In the genomic region with DNA sequence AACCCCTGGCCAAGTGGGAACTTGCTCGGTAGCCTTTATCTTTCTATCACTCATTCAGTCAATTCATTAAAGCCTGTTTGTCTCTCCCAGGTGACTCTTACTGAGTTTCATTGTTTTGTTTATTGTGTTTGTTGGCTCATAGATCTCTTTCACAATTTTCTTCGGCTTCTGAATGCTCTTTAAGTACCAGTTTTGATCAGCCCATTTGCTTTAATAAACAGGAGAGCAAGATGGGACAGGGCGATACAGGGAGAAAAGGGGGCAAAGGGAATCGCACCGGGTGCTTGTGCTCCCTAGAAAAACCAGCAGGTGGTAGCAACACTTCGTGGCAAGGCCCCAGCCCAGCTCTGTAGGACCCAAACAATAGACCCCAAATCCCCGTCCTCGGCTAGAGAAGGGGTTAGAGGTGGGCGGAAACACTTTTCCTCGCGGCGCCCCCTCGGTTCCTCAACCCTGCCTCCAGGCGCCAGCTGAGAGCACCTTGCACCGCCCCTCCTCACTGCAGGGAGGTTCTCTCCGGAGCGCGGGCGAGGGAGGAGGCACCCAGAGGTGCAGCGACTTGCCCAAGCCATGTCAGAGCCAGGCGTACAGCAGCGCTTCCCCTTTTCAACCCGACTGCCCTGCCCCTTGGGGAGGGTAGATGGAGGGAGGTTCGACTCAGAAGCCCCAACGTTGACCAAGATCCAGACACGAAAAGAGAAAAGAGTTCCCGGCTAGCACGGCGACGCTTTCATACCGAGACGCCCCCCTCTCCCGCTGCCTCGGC, we compare ENCODE assay signal across 9 cellular contexts. TPM values are rescaled to one million over a fixed set of nuclear protein-coding genes. Genes with fewer than 3 reads are reported as not detected.
A peak's percentile ranks its signal among the peaks of the same experiment; 100 is the strongest.
DNase-seq lines count a peak whose midpoint lies in the region; ATAC-seq, FAIRE-seq and TF ChIP-seq lines count a peak whose summit lies in the region.
"Had no signal": no experiment of that assay in that cellular context is flagged by ENCODE, and none has a peak within 500 bp of the region (broad histone marks: within the 10 kb centered on the region; RNA-seq: fewer than 3 reads in every experiment).

No MANE protein-coding gene starts in this region.

- H2BK12ac ChIP-seq in H1 (ENCODE audit: low read depth, low read length) (0 out of 2 replicates have a peak overlapping the region, but pooled peaks have one; percentile 39), mesenchymal stem cell (ENCODE audit: low read length in 2 of 2) (no peak overlapping the region)

- H3K4me2 ChIP-seq in H1 (ENCODE audit: insufficient read depth in 1 of 2, low read depth in 2 of 2, low read length in 2 of 2), result peak overlapping the region; percentile 86 to 88
- peak overlapping the region; percentile 95 for H3K4me2 ChIP-seq in mesenchymal stem cell (ENCODE audit: low read length, poor library complexity, severe bottlenecking)

- peak; percentile 77 to 87 for TF ChIP-seq RAD21 in H1 (IDR thresholded peaks at IDR 0.05 in 1 of 2, conservative IDR thresholded peaks at IDR 0.05 in 1 of 2; ENCODE audit: low read depth in 2 of 2, low read length in 2 of 2)

- POLR2A ChIA-PET in activated CD8-positive, alpha-beta T cell treated with anti-CD3 and anti-CD28 coated beads for 36 hours (lab: Charles Lee), result interaction anchor here (0.5 to 0.9 kb wide), 4 partner anchors 43 to 658 kb away, joined by 3 read pairs; no protein-coding TSS in a partner anchor
- POLR2A ChIA-PET in H1 (lab: Charles Lee; ENCODE audit: partially characterized antibody), result interaction anchor here (0.7 to 1.8 kb wide), 3 partner anchors 10 to 534 kb away, joined by 3 to 4 read pairs (median 4); no protein-coding TSS in a partner anchor

- no peak overlapping the region for H2BK120ac ChIP-seq in H1 (replicated peaks; ENCODE audit: low read depth, low read length)
- H2BK120ac ChIP-seq in mesenchymal stem cell (ENCODE audit: low read depth, low read length), result no peak overlapping the region

- H3K9me3 ChIP-seq in H1 (ENCODE audit: insufficient read depth in 2 of 2, low read depth in 1 of 2, low read length in 1 of 2) (no peaks in the 10 kb centered on the region), mesenchymal stem cell (ENCODE audit: control insufficient read depth, low read length) (no peaks in the 10 kb centered on the region)

- H2AFZ ChIP-seq in H1 (ENCODE audit: low read length) (peak overlapping the region; percentile 65; the same call in 1 of the 2 replicates), mesenchymal stem cell (ENCODE audit: low read depth, low read length) (peak overlapping the region; percentile 79)

- WGBS in H1 (ENCODE audit: extremely low coverage in 1 of 2, insufficient coverage in 1 of 2, insufficient read length in 1 of 2, insufficient replicate concordance in 2 of 2, low coverage in 1 of 2, low lambda C conversion rate in 2 of 2, missing lambda C conversion rate in 1 of 2), 2 experiments, result 5% methylated on average over 22 of the region's 34 CpGs; no CpG with 5 or more reads in 1 of the 2 experiments
- under 1% methylated on average over 33 of the region's 34 CpGs for WGBS in mesenchymal stem cell

- ATAC-seq in GM18520 (IDR thresholded peaks at IDR 0.05; ENCODE audit: unreplicated experiment) (peak; percentile 78), HG03066 (IDR thresholded peaks at IDR 0.05; ENCODE audit: low read depth, unreplicated experiment) (peak; percentile 77)
- peak; percentile 81 for ATAC-seq in activated CD8-positive, alpha-beta T cell treated with anti-CD3 and anti-CD28 coated beads for 36 hours

- H2BK5ac ChIP-seq in H1 (ENCODE audit: low read depth, low read length), result peak overlapping the region; percentile 71; the same call in 1 of the 2 replicates
- no peak overlapping the region for H2BK5ac ChIP-seq in mesenchymal stem cell (ENCODE audit: low read depth, low read length, poor library complexity, severe bottlenecking)

- H3K14ac ChIP-seq in H1 (ENCODE audit: insufficient read length), result no peak overlapping the region
- H3K14ac ChIP-seq in mesenchymal stem cell (ENCODE audit: low read length in 2 of 2), result peak overlapping the region in 1 of 2 experiments; percentile 71

- TF ChIP-seq POLR2A in H1 (IDR thresholded peaks at IDR 0.05; ENCODE audit: control extremely low read depth in 1 of 2, low read depth in 2 of 2, low read length in 2 of 2), result no peak

- no peaks in the 10 kb centered on the region for H3K36me3 Mint-ChIP-seq in activated CD8-positive, alpha-beta T cell treated with anti-CD3 and anti-CD28 coated beads for 36 hours (ENCODE audit: low read depth)

- no peak overlapping the region for H4K5ac ChIP-seq in H1 (ENCODE audit: insufficient read length, low read depth, low read length)

- DNase-seq in AG08395 (ENCODE audit: low spot score), result peak; percentile 73
- peak; percentile 74 for DNase-seq in NCI-H748 (lab: John Stamatoyannopoulos, UW; ENCODE audit: unreplicated experiment)
- DNase-seq in activated CD8-positive, alpha-beta T cell treated with anti-CD3 and anti-CD28 coated beads for 36 hours, result peak; percentile 77
- DNase-seq in H1 (ENCODE audit: low read depth in 1 of 2, low spot score in 2 of 2), result peak; percentile 49 to 72
- peak; percentile 62 for DNase-seq in mesenchymal stem cell
- peak; percentile 20 to 38 for DNase-seq in stimulated activated CD8-positive, alpha-beta memory T cell treated with anti-CD3 and anti-CD28 coated beads, Interleukin-15, amount 100 ng/mL, for 4 hours (ENCODE audit: low read depth in 2 of 2)

- CTCF ChIA-PET in activated CD8-positive, alpha-beta T cell treated with anti-CD3 and anti-CD28 coated beads for 36 hours (lab: Charles Lee), result interaction anchor here (0.8 to 3.2 kb wide), 18 partner anchors 9 to 550 kb away, joined by 3 to 33 read pairs (median 4); no protein-coding TSS in a partner anchor
- CTCF ChIA-PET in H1 (lab: Charles Lee; ENCODE audit: partially characterized antibody), result interaction anchor here (0.7 to 3.1 kb wide), 14 partner anchors 12 to 608 kb away, joined by 3 to 107 read pairs (median 4); no protein-coding TSS in a partner anchor

- H2BK15ac ChIP-seq in H1 (ENCODE audit: low read length) (peak overlapping the region; percentile 61; the same call in 1 of the 2 replicates), mesenchymal stem cell (ENCODE audit: low read depth, poor library complexity, severe bottlenecking) (no peak overlapping the region)

- peaks cover 0 to 3% of the 10 kb centered on the region in 2 experiments for H4K20me1 ChIP-seq in H1 (replicated peaks in 1 of 2; ENCODE audit: control insufficient read depth in 1 of 2, insufficient read depth in 2 of 2, low read length in 2 of 2)

- no peak overlapping the region for H2BK20ac ChIP-seq in H1 (ENCODE audit: low read length)

- TF ChIP-seq EP300 in H1 (IDR thresholded peaks at IDR 0.05; ENCODE audit: borderline replicate concordance in 1 of 2, low read depth in 2 of 2, low read length in 2 of 2), result no peak

- H4K8ac ChIP-seq in H1 (ENCODE audit: extremely low read depth, insufficient read depth, low read length) (no peak overlapping the region), mesenchymal stem cell (ENCODE audit: low read length) (peak overlapping the region; percentile 10)

- peak overlapping the region; percentile 82 for H3K27ac Mint-ChIP-seq in activated CD8-positive, alpha-beta T cell treated with anti-CD3 and anti-CD28 coated beads for 36 hours

- H3K18ac ChIP-seq in H1 (ENCODE audit: extremely low read depth, low read length) (peak overlapping the region; percentile 44), mesenchymal stem cell (ENCODE audit: low read depth in 1 of 2, low read length in 2 of 2) (peak overlapping the region in 1 of 2 experiments; percentile 28)

- H3K27me3 ChIP-seq in H1 (replicated peaks in 1 of 4; ENCODE audit: control insufficient read depth in 3 of 4, extremely low read depth in 1 of 4, insufficient read depth in 3 of 4, low read length in 3 of 4), result peaks cover 0 to 12% (median 6%) of the 10 kb centered on the region in 4 experiments; a peak in 4 of 7 replicates
- peaks cover 16 to 36% of the 10 kb centered on the region in 2 experiments for H3K27me3 ChIP-seq in mesenchymal stem cell (ENCODE audit: control insufficient read depth in 1 of 2, insufficient read depth in 1 of 2, low read length in 2 of 2)

- H3K36me3 ChIP-seq in H1 (ENCODE audit: control insufficient read depth in 2 of 4, insufficient read depth in 4 of 4, low read length in 3 of 4) (no peaks in the 10 kb centered on the region), mesenchymal stem cell (ENCODE audit: control insufficient read depth in 1 of 2, insufficient read depth in 2 of 2, low read depth in 1 of 2, low read length in 2 of 2) (no peaks in the 10 kb centered on the region)

- peak overlapping the region; percentile 95 for H3K4me3 Mint-ChIP-seq in activated CD8-positive, alpha-beta T cell treated with anti-CD3 and anti-CD28 coated beads for 36 hours

- H3K4me1 Mint-ChIP-seq in activated CD8-positive, alpha-beta T cell treated with anti-CD3 and anti-CD28 coated beads for 36 hours (ENCODE audit: low read depth), result peaks cover 6% of the 10 kb centered on the region

- H3K4me3 ChIP-seq in H1 (ENCODE audit: extremely low read depth in 1 of 4, insufficient read depth in 2 of 4, low read depth in 3 of 4, low read length in 4 of 4) (peak overlapping the region; percentile 83 to 97 (median 92)), mesenchymal stem cell (ENCODE audit: insufficient read depth in 1 of 2, low read depth in 1 of 2, low read length in 2 of 2) (peak overlapping the region; percentile 54 to 91)

- H3K27ac ChIP-seq in H1 (ENCODE audit: low read depth, low read length) (no peak overlapping the region), mesenchymal stem cell (ENCODE audit: low read length, poor library complexity, severe bottlenecking) (no peak overlapping the region)

- H3K9ac ChIP-seq in H1 (replicated peaks in 1 of 4; ENCODE audit: extremely low read depth in 1 of 4, low read depth in 3 of 4, low read length in 3 of 4), result peak overlapping the region in 3 of 4 experiments; percentile 13 to 49 (median 28); a peak in 5 of 7 replicates
- peak overlapping the region; percentile 81 for H3K9ac ChIP-seq in mesenchymal stem cell (ENCODE audit: low read length)

- H3K79me2 ChIP-seq in H1 (ENCODE audit: control insufficient read depth in 1 of 2, insufficient read depth in 2 of 2, low read length in 2 of 2), result no peaks in the 10 kb centered on the region

- H3K27me3 Mint-ChIP-seq in activated CD8-positive, alpha-beta T cell treated with anti-CD3 and anti-CD28 coated beads for 36 hours, result no peaks in the 10 kb centered on the region

- peaks cover 10% of the 10 kb centered on the region; the same call in 1 of the 2 replicates for H3K23me2 ChIP-seq in H1 (ENCODE audit: low read depth, low read length)

- H3K4ac ChIP-seq in H1 (replicated peaks; ENCODE audit: insufficient read length, low read depth, low read length) (no peak overlapping the region), mesenchymal stem cell (ENCODE audit: low read depth in 1 of 2, low read length in 2 of 2) (no peak overlapping the region)

- intact Hi-C loops in activated CD8-positive, alpha-beta T cell treated with anti-CD3 and anti-CD28 coated beads for 36 hours (cut with micrococcal nuclease), result no loop called here

- H3K4me1 ChIP-seq in H1 (replicated peaks in 1 of 4; ENCODE audit: control insufficient read depth in 3 of 4, insufficient read depth in 4 of 4, low read length in 3 of 4) (peaks cover 0 to 12% (median 4%) of the 10 kb centered on the region in 4 experiments; a peak in 4 of 7 replicates), mesenchymal stem cell (ENCODE audit: control insufficient read depth, insufficient read depth, low read depth, low read length) (peaks cover 11% of the 10 kb centered on the region)

- H3K79me1 ChIP-seq in H1 (ENCODE audit: low read depth, low read length), result no peaks in the 10 kb centered on the region
- no peaks in the 10 kb centered on the region for H3K79me1 ChIP-seq in mesenchymal stem cell (replicated peaks; ENCODE audit: low read length, poor library complexity, severe bottlenecking)

- no peak for FAIRE-seq in H1 (lab: Jason Lieb, UNC)

- no peak overlapping the region for H3K56ac ChIP-seq in H1 (replicated peaks; ENCODE audit: insufficient read length, low read depth, low read length)

- H3K23ac ChIP-seq in H1 (ENCODE audit: insufficient read length) (no peak overlapping the region), mesenchymal stem cell (ENCODE audit: low read length in 2 of 2) (peak overlapping the region in 1 of 2 experiments; percentile 14)

- H3K9me3 Mint-ChIP-seq in activated CD8-positive, alpha-beta T cell treated with anti-CD3 and anti-CD28 coated beads for 36 hours, result no peaks in the 10 kb centered on the region

- H2AK5ac ChIP-seq in H1 (ENCODE audit: low read depth, low read length) (no peak overlapping the region), mesenchymal stem cell (ENCODE audit: low read length, severe bottlenecking) (no peak overlapping the region)

- peak; percentile 92 for TF ChIP-seq CTCF in activated CD8-positive, alpha-beta T cell treated with anti-CD3 and anti-CD28 coated beads for 36 hours (IDR thresholded peaks at IDR 0.05)
- peak; percentile 68 to 84 (median 79) for TF ChIP-seq CTCF in H1 (IDR thresholded peaks at IDR 0.05; ENCODE audit: control extremely low read depth in 1 of 3, insufficient read depth in 1 of 3, low read depth in 1 of 3, low read length in 3 of 3)

- H4K91ac ChIP-seq in H1 (replicated peaks; ENCODE audit: insufficient read length, low read length) (peak overlapping the region; percentile 9), mesenchymal stem cell (ENCODE audit: low read length) (no peak overlapping the region)

RNA-seq across cellular contexts. Expression of a gene that starts 1.0 kb away (rescaled TPM):
- total RNA-seq in activated CD8-positive, alpha-beta T cell treated with anti-CD3 and anti-CD28 coated beads for 36 hours, result 1 to 10 TPM; 3.5 to 5.5 TPM
- total RNA-seq in H1 (2021; fragmentation: NEBNext Ultra II Directional; extraction: Animal tissue kit (Norgen Biotek cat#: 25700)), result 19.7 TPM in 2 replicates
- 19.7 and 27.3 TPM in 2 replicates for polyA plus RNA-seq in H1 (2011; rRNA removed)
- 19.9 TPM for polyA plus RNA-seq in H1 (2011; cell fraction: cytosol; rRNA removed)
- 78.8 TPM for polyA plus RNA-seq in H1 (2011; cell fraction: nucleus; rRNA removed)
- polyA plus RNA-seq in H1 (2012, experiment 1 of 2), result 9.1 to 24.6 TPM (median 19.3 TPM) in 4 replicates
- polyA plus RNA-seq in H1 (2012, experiment 2 of 2), result 11.1 TPM
- 12.7 TPM for polyA plus RNA-seq in H1 (2013, experiment 1 of 2)
- 13.6 TPM for polyA plus RNA-seq in H1 (2013, experiment 2 of 2)
- 10.9 and 16.7 TPM in 2 replicates for polyA minus RNA-seq in H1 (2011; rRNA and poly(A)+ RNA removed)
- polyA minus RNA-seq in H1 (2011; cell fraction: cytosol; rRNA and poly(A)+ RNA removed), result 16.1 TPM
- 17.5 TPM for polyA minus RNA-seq in H1 (2011; cell fraction: nucleus; rRNA and poly(A)+ RNA removed)
- polyA plus RNA-seq in mesenchymal stem cell (2013, experiment 1 of 2), result 0.33 TPM
- 0.67 TPM for polyA plus RNA-seq in mesenchymal stem cell (2013, experiment 2 of 2)

RNA-seq across cellular contexts. Expression of a gene that starts 31.6 kb away (rescaled TPM):
- not detected for total RNA-seq in activated CD8-positive, alpha-beta T cell treated with anti-CD3 and anti-CD28 coated beads for 36 hours
- 0.48 and 0.52 TPM in 2 replicates for total RNA-seq in H1 (2021; fragmentation: NEBNext Ultra II Directional; extraction: Animal tissue kit (Norgen Biotek cat#: 25700))
- 1.1 and 2.1 TPM in 2 replicates for polyA plus RNA-seq in H1 (2011; rRNA removed)
- polyA plus RNA-seq in H1 (2011; cell fraction: cytosol; rRNA removed), result 1.2 TPM
- polyA plus RNA-seq in H1 (2011; cell fraction: nucleus; rRNA removed), result 5.5 TPM
- 0.60 to 1.1 TPM (median 0.98 TPM) in 4 replicates for polyA plus RNA-seq in H1 (2012, experiment 1 of 2)
- 0.34 TPM for polyA plus RNA-seq in H1 (2012, experiment 2 of 2)
- 0.67 TPM for polyA plus RNA-seq in H1 (2013, experiment 1 of 2)
- 0.31 TPM for polyA plus RNA-seq in H1 (2013, experiment 2 of 2)
- polyA minus RNA-seq in H1 (2011; rRNA and poly(A)+ RNA removed), result 1.7 and 1.9 TPM in 2 replicates
- not detected for polyA minus RNA-seq in H1 (2011; cell fraction: cytosol; rRNA and poly(A)+ RNA removed)
- 3.5 TPM for polyA minus RNA-seq in H1 (2011; cell fraction: nucleus; rRNA and poly(A)+ RNA removed)
- polyA plus RNA-seq in mesenchymal stem cell (2013, experiment 1 of 2), result not detected
- not detected for polyA plus RNA-seq in mesenchymal stem cell (2013, experiment 2 of 2)
- total RNA-seq: T-helper 1 cell treated with Interleukin-12 subunit alpha and Interleukin-12 subunit beta and Interleukin-4 antibody, amounts not matched to agents 30 ng/mL and 1 ng/mL, for 36 hours had no signal
